ENCODE assay signal across 12 cellular contexts in genomic region chr7:2524808-2525140, GRCh38. TPM values are rescaled to one million over a fixed set of nuclear protein-coding genes. Genes with fewer than 3 reads are reported as not detected.
DNase-seq lines count a peak whose midpoint lies in the region; ATAC-seq and TF ChIP-seq lines count a peak whose summit lies in the region.
"Had no signal": no experiment of that assay in that cellular context is flagged by ENCODE, and none has a peak within 500 bp of the region (broad histone marks: within the 10 kb centered on the region; RNA-seq: fewer than 3 reads in every experiment).

No MANE protein-coding gene starts in this region.

- H2AFZ ChIP-seq in osteoblast (ENCODE audit: low read length) = no peak overlapping the region

- no peaks in the 10 kb centered on the region for H3K9me3 ChIP-seq in NT2/D1 (ENCODE audit: insufficient read depth, low read length)
- H3K9me3 ChIP-seq in iPS-18c (ENCODE audit: control insufficient read depth, insufficient read depth, low read length) = no peaks in the 10 kb centered on the region
- no peaks in the 10 kb centered on the region for H3K9me3 ChIP-seq in subcutaneous abdominal adipose tissue (ENCODE audit: control insufficient read depth in 5 of 5, low read length in 5 of 5)
- H3K9me3 ChIP-seq in osteoblast (ENCODE audit: low read depth, low read length) = no peaks in the 10 kb centered on the region
- H3K9me3 ChIP-seq: tibial artery had no signal

- H3K9ac ChIP-seq in NT2/D1 (ENCODE audit: insufficient read length, low read depth) (peak overlapping the region; percentile 89), subcutaneous abdominal adipose tissue (ENCODE audit: low read length in 5 of 5) (no peak overlapping the region)

- H3K79me2 ChIP-seq in osteoblast (ENCODE audit: insufficient read depth, low read length) = peaks cover 36% of the 10 kb centered on the region

- H3K27ac ChIP-seq in subcutaneous abdominal adipose tissue (ENCODE audit: low read depth, low read length) (peak overlapping the region; percentile 81), osteoblast (ENCODE audit: low read depth, low read length) (no peak overlapping the region)
- H3K27ac ChIP-seq: cardiac muscle cell, tibial artery had no signal

- peaks cover 64% of the 10 kb centered on the region for H3K4me1 ChIP-seq in NT2/D1 (ENCODE audit: insufficient read depth, insufficient read length)
- peaks cover 3 to 96% (median 95%) of the 10 kb centered on the region in 5 donors for H3K4me1 ChIP-seq in subcutaneous abdominal adipose tissue (ENCODE audit: control insufficient read depth in 5 of 5, insufficient read depth in 5 of 5, low read length in 5 of 5)
- peaks cover 53% of the 10 kb centered on the region for H3K4me1 ChIP-seq in osteoblast (ENCODE audit: insufficient read depth, low read length)

- H3K27me3 ChIP-seq in NT2/D1 (ENCODE audit: insufficient read depth, insufficient read length) (peaks cover 25% of the 10 kb centered on the region), subcutaneous abdominal adipose tissue (ENCODE audit: control insufficient read depth in 5 of 5, insufficient read depth in 4 of 5, low read length in 5 of 5) (no peaks in the 10 kb centered on the region), osteoblast (ENCODE audit: insufficient read depth, low read length) (no peaks in the 10 kb centered on the region)

- peaks cover 61% of the 10 kb centered on the region for H4K20me1 ChIP-seq in osteoblast (ENCODE audit: insufficient read depth, low read length)

- H3K4me3 ChIP-seq in NT2/D1 (ENCODE audit: insufficient read length, low read depth) = peak overlapping the region; percentile 3
- H3K4me3 ChIP-seq in iPS-18c (ENCODE audit: insufficient read depth, low read depth, low read length) = peak overlapping the region; percentile 34; the same call in 1 of the 2 replicates
- no peak overlapping the region for H3K4me3 ChIP-seq in subcutaneous abdominal adipose tissue (ENCODE audit: low read depth in 1 of 5, low read length in 5 of 5)
- H3K4me3 ChIP-seq in osteoblast (ENCODE audit: insufficient read depth, low read length) = no peak overlapping the region
- H3K4me3 ChIP-seq: cardiac muscle cell, tibial artery had no signal

- no peak overlapping the region for H3K4me2 ChIP-seq in osteoblast (ENCODE audit: insufficient read depth, low read length)

- DNase-seq in NCI-H2107 treated with DMSO at 0.1 percent for 48 hours (lab: John Stamatoyannopoulos, UW; ENCODE audit: unreplicated experiment) (peak; percentile 35), NCI-H2107 (lab: John Stamatoyannopoulos, UW) (no peak), NT2/D1 (ENCODE audit: low read depth, low spot score) (peak; percentile 89), osteoblast (ENCODE audit: insufficient read length, low spot score, missing footprints) (no peak), NCI-H446 treated with DMSO at 0.1 percent for 48 hours (lab: John Stamatoyannopoulos, UW) (no peak)
- DNase-seq: erythroblast, GOT3, tibial artery had no signal

- no peak for TF ChIP-seq CTCF in osteoblast (IDR thresholded peaks at IDR 0.05; ENCODE audit: extremely low read depth, low read depth, low read length)

- no peak for ATAC-seq in GM18502 (IDR thresholded peaks at IDR 0.05; ENCODE audit: poor library complexity, unreplicated experiment)

- peaks cover 54% of the 10 kb centered on the region for H3K36me3 ChIP-seq in NT2/D1 (ENCODE audit: insufficient read depth, insufficient read length, low read length)
- H3K36me3 ChIP-seq in subcutaneous abdominal adipose tissue (ENCODE audit: control insufficient read depth in 5 of 5, insufficient read depth in 5 of 5, low read length in 5 of 5) = peaks cover 0 to 43% (median 39%) of the 10 kb centered on the region in 5 donors
- H3K36me3 ChIP-seq in osteoblast (ENCODE audit: insufficient read depth, low read length) = peaks cover 22% of the 10 kb centered on the region
- H3K36me3 ChIP-seq: cardiac muscle cell had no signal

RNA-seq across cellular contexts. Expression of gene LFNG, which starts 5.2 kb away (rescaled TPM):
- 16.2 and 21.0 TPM in 2 replicates for total RNA-seq in osteoblast

RNA-seq across cellular contexts. Expression of gene BRAT1, which starts 30.6 kb away (rescaled TPM):
- total RNA-seq in osteoblast = 23.9 and 28.2 TPM in 2 replicates

RNA-seq across cellular contexts. Expression of gene IQCE, which starts 34.0 kb away (rescaled TPM):
- 15.3 and 18.8 TPM in 2 replicates for total RNA-seq in osteoblast

RNA-seq across cellular contexts. Expression of gene GRIFIN, which starts 48.6 kb away (rescaled TPM):
- total RNA-seq in osteoblast = not detected in 2 replicates
- total RNA-seq: cardiac muscle cell had no signal

Comparison
In these comparisons a context has a peak if more than half of its experiments do, and no peak if none do; other contexts are left out.
1. DNase-seq: peak in NCI-H2107 treated with DMSO at 0.1 percent for 48 hours (single experiment) and NT2/D1 (single experiment); none in NCI-H2107 (single experiment), osteoblast (single experiment) and NCI-H446 treated with DMSO at 0.1 percent for 48 hours (single experiment).
2. H3K4me3 ChIP-seq: peak in NT2/D1 (single experiment) and iPS-18c (single experiment); none in subcutaneous abdominal adipose tissue (0 of 5) and osteoblast (single experiment).